In genomic region chr7:30970594-30971094, GRCh38 we compare ENCODE assay signal across 13 cellular contexts.
A peak's percentile ranks its signal among the peaks of the same experiment; 100 is the strongest.
DNase-seq lines count a peak whose midpoint lies in the region; ATAC-seq lines count a peak whose summit lies in the region.
"Had no signal": no experiment of that assay in that cellular context is flagged by ENCODE, and none has a peak within 500 bp of the region (broad histone marks: within the 10 kb centered on the region; RNA-seq: fewer than 3 reads in every experiment).

No MANE protein-coding gene starts in this region.

- ATAC-seq in GM18861 (IDR thresholded peaks at IDR 0.05; ENCODE audit: unreplicated experiment) = peak; percentile 36
- no peak for ATAC-seq in GM19463 (IDR thresholded peaks at IDR 0.05; ENCODE audit: unreplicated experiment)
- no peak for ATAC-seq in GM21529 (IDR thresholded peaks at IDR 0.05; ENCODE audit: unreplicated experiment)
- ATAC-seq: activated CD8-positive, alpha-beta T cell treated with anti-CD3 and anti-CD28 coated beads for 36 hours had no signal

- DNase-seq in Ammon's horn (ENCODE audit: low spot score) = peak; percentile 1
- peak; percentile 52 for DNase-seq in NCI-H69 (lab: John Stamatoyannopoulos, UW)
- peak; percentile 77 for DNase-seq in left kidney (ENCODE audit: low read depth, low spot score)
- no peak for DNase-seq in NCI-H187 treated with DMSO at 0.1 percent for 48 hours (lab: John Stamatoyannopoulos, UW)
- DNase-seq in SW 1271 (lab: John Stamatoyannopoulos, UW) = no peak
- DNase-seq: activated CD8-positive, alpha-beta T cell treated with anti-CD3 and anti-CD28 coated beads for 36 hours; CD8-positive, alpha-beta memory T cell; IMR-90; NCI-H2029 treated with DMSO at 0.1 percent for 48 hours; T-helper 9 cell had no signal

Comparison
In these comparisons a context has a peak if more than half of its experiments do, and no peak if none do; other contexts are left out.
1. DNase-seq: peak in Ammon's horn (single experiment), NCI-H69 (single experiment) and left kidney (single experiment); none in NCI-H187 treated with DMSO at 0.1 percent for 48 hours (single experiment) and SW 1271 (0 of 2).